Comparison of ENCODE assay signal across 16 cellular contexts in genomic region chr21:40556442-40556968, GRCh38.
DNase-seq lines count a peak whose midpoint lies in the region; ATAC-seq and TF ChIP-seq lines count a peak whose summit lies in the region.
"Had no signal": no experiment of that assay in that cellular context is flagged by ENCODE, and none has a peak within 500 bp of the region (broad histone marks: within the 10 kb centered on the region; RNA-seq: fewer than 3 reads in every experiment).

No MANE protein-coding gene starts in this region.

- no peak for ATAC-seq in GM18520 (IDR thresholded peaks at IDR 0.05; ENCODE audit: unreplicated experiment)

- H3K36me3 ChIP-seq in endodermal cell (ENCODE audit: control insufficient read depth, insufficient read depth, low read length) = peaks cover 76% of the 10 kb centered on the region
- H3K36me3 ChIP-seq: BLaER1 treated with 17β-estradiol and CSF1 and Interleukin-3, amounts not matched to agents 10 nM and 100 nM had no signal

- 89% methylated on average over 1 of the region's 1 CpG; no CpG with 5 or more reads in 1 of the 2 experiments for WGBS in endodermal cell (ENCODE audit: insufficient coverage in 1 of 2, insufficient read length in 1 of 2), 2 experiments

- no peak overlapping the region for H3K9ac ChIP-seq in endodermal cell (ENCODE audit: extremely low read depth, low read length, poor library complexity, severe bottlenecking)
- H3K9ac ChIP-seq: BLaER1 treated with 17β-estradiol and CSF1 and Interleukin-3, amounts not matched to agents 10 nM and 100 nM; GM23248 had no signal

- TF ChIP-seq CTCF in endodermal cell (conservative IDR thresholded peaks at IDR 0.05) = no peak

- DNase-seq in SKM-1 treated with dmso at 0.1 percent for 144 hours (lab: John Stamatoyannopoulos, UW; ENCODE audit: unreplicated experiment) = peak; percentile 41
- no peak for DNase-seq in SKM-1 (lab: John Stamatoyannopoulos, UW; ENCODE audit: unreplicated experiment)
- DNase-seq in Kasumi-1 (lab: John Stamatoyannopoulos, UW) = peak; percentile 29 to 34
- no peak for DNase-seq in endodermal cell
- DNase-seq in pons (ENCODE audit: low spot score) = peak; percentile 37
- DNase-seq in UCSD-AML1 (lab: John Stamatoyannopoulos, UW; ENCODE audit: unreplicated experiment) = no peak
- DNase-seq: 8988T; AML-193; CD4-positive, CD25-positive, alpha-beta regulatory T cell; DMS53; GF-D8; GM23248; H7 had no signal

- no peak overlapping the region for H3K4me3 Mint-ChIP-seq in endodermal cell
- H3K4me3 Mint-ChIP-seq: CD4-positive, CD25-positive, alpha-beta regulatory T cell had no signal

- no peaks in the 10 kb centered on the region for H3K27me3 ChIP-seq in endodermal cell (ENCODE audit: control insufficient read depth, insufficient read depth, low read length, poor library complexity, severe bottlenecking)
- H3K27me3 ChIP-seq: BLaER1 treated with 17β-estradiol and CSF1 and Interleukin-3, amounts not matched to agents 10 nM and 100 nM had no signal

- H3K27ac Mint-ChIP-seq in endodermal cell = no peak overlapping the region
- H3K27ac Mint-ChIP-seq: CD4-positive, CD25-positive, alpha-beta regulatory T cell had no signal

- no peaks in the 10 kb centered on the region for H3K4me1 Mint-ChIP-seq in endodermal cell
- H3K4me1 Mint-ChIP-seq: CD4-positive, CD25-positive, alpha-beta regulatory T cell had no signal

- no peaks in the 10 kb centered on the region for H3K4me1 ChIP-seq in endodermal cell (ENCODE audit: control insufficient read depth, insufficient read depth, low read length)

- no peaks in the 10 kb centered on the region for H3K27me3 Mint-ChIP-seq in endodermal cell (ENCODE audit: insufficient read depth)
- H3K27me3 Mint-ChIP-seq: CD4-positive, CD25-positive, alpha-beta regulatory T cell had no signal

- peak overlapping the region; percentile 39 for H3K4me3 ChIP-seq in endodermal cell (ENCODE audit: low read length)
- H3K4me3 ChIP-seq: BLaER1 treated with 17β-estradiol and CSF1 and Interleukin-3, amounts not matched to agents 10 nM and 100 nM; GM23248 had no signal

- H3K36me3 Mint-ChIP-seq in endodermal cell (ENCODE audit: low read depth) = peaks cover 67% of the 10 kb centered on the region
- H3K36me3 Mint-ChIP-seq: CD4-positive, CD25-positive, alpha-beta regulatory T cell had no signal

- peaks cover 43% of the 10 kb centered on the region for H3K9me3 Mint-ChIP-seq in endodermal cell

- no peak overlapping the region for H3K27ac ChIP-seq in endodermal cell (ENCODE audit: low read depth, low read length)
- H3K27ac ChIP-seq: BLaER1 treated with 17β-estradiol and CSF1 and Interleukin-3, amounts not matched to agents 10 nM and 100 nM; GM23248; HL-60 had no signal

- peaks cover 56% of the 10 kb centered on the region for H3K9me3 ChIP-seq in endodermal cell (ENCODE audit: control insufficient read depth, low read length)
- H3K9me3 ChIP-seq: BLaER1 treated with 17β-estradiol and CSF1 and Interleukin-3, amounts not matched to agents 10 nM and 100 nM had no signal

Comparison
In these comparisons a context has a peak if more than half of its experiments do, and no peak if none do; other contexts are left out.
1. DNase-seq: peak in SKM-1 treated with dmso at 0.1 percent for 144 hours (single experiment), Kasumi-1 (2 of 2) and pons (single experiment); none in SKM-1 (single experiment), endodermal cell (single experiment) and UCSD-AML1 (single experiment).